Comparison of ENCODE assay signal across 1 cellular context in the genomic region with DNA sequence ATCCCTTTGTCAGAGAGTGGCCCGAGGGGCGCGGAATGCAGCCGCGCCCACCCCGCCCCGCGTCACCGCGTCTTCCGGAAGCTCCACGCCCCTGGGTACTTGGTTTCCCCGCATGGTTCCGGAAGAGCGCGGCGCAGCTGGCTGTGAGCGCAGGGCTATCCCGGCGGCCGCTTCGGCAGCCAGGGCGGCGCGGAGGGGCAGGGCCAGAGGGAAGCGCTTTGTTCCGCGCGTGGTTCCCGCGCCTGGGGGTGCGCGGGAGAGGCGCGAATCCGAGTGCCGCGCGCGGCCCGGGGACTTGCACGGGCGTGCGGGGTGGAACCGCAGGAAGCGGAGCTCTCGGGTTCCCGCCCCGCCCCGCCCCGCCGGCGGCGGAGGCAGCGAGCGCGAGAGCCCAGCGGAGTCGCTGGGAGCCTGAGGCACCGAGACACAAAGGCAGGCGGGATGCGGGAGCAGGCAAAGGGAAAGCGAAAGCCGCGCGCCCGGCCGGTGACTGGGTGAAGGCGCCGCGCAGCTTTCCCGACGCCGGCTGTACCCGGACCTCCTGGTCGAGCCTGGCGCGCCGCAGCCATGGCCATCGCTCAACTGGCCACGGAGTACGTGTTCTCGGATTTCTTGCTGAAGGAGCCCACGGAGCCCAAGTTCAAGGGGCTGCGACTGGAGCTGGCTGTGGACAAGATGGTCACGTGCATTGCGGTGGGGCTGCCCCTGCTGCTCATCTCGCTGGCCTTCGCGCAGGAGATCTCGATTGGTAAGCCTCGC.
TF ChIP-seq lines count a peak whose summit lies in the region.

A gene with protein sequence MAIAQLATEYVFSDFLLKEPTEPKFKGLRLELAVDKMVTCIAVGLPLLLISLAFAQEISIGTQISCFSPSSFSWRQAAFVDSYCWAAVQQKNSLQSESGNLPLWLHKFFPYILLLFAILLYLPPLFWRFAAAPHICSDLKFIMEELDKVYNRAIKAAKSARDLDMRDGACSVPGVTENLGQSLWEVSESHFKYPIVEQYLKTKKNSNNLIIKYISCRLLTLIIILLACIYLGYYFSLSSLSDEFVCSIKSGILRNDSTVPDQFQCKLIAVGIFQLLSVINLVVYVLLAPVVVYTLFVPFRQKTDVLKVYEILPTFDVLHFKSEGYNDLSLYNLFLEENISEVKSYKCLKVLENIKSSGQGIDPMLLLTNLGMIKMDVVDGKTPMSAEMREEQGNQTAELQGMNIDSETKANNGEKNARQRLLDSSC (plus strand): TSS at position 96 of the 759 bp plus-strand sequence. CDS start 472 bp downstream, at position 568.

TF ChIP-seq in HCT116, 20 proteins besides CTCF, POLR2A, EP300 and RAD21 (continued from another document):
- TF ChIP-seq TCF7L2 (IDR thresholded peaks at IDR 0.05; ENCODE audit: borderline replicate concordance, extremely low read depth, insufficient read depth, insufficient read length): peak; percentile 40
